Comparison of ENCODE assay signal across 32 cellular contexts in genomic region chr1:177706977-177707376, GRCh38.
"Had no signal": no experiment of that assay in that cellular context is flagged by ENCODE, and none has a peak within 500 bp of the region (broad histone marks: within the 10 kb centered on the region; RNA-seq: fewer than 3 reads in every experiment).

No MANE protein-coding gene starts in this region.

- H3K36me3 ChIP-seq: ascending aorta, cardiac muscle cell, WERI-Rb-1 had no signal

- H3K4me3 ChIP-seq: ascending aorta, cardiac muscle cell had no signal

- H3K27me3 ChIP-seq: ascending aorta had no signal

- FAIRE-seq: bronchial epithelial cell had no signal

- H3K4me1 ChIP-seq: ascending aorta had no signal

- ATAC-seq: activated CD4-positive, alpha-beta T cell treated with anti-CD3 and anti-CD28 coated beads for 36 hours; activated CD4-positive, CD25-positive, alpha-beta regulatory T cell treated with anti-CD3 and anti-CD28 coated beads, Interleukin-2, amount 50 U/mL, for 24 hours; activated CD8-positive, alpha-beta memory T cell treated with anti-CD3 and anti-CD28 coated beads, Interleukin-2, amount 10 ng/mL, durations not matched to agents 7 days and 5 days; activated CD8-positive, alpha-beta T cell treated with anti-CD3 and anti-CD28 coated beads, Interleukin-2, amount 10 ng/mL, durations not matched to agents 7 days and 5 days; activated naive CD8-positive, alpha-beta T cell treated with anti-CD3 and anti-CD28 coated beads, Interleukin-2, amount 50 U/mL, for 24 hours; WTC11 had no signal

- H3K27ac ChIP-seq: ascending aorta, cardiac muscle cell, WERI-Rb-1 had no signal

- DNase-seq: activated CD4-positive, alpha-beta memory T cell treated with anti-CD3 and anti-CD28 coated beads, Interleukin-2, amount 10 ng/mL, durations not matched to agents 7 days and 5 days; activated CD4-positive, alpha-beta T cell treated with anti-CD3 and anti-CD28 coated beads for 1 hour; activated CD4-positive, alpha-beta T cell treated with anti-CD3 and anti-CD28 coated beads for 36 hours; activated CD4-positive, alpha-beta T cell treated with anti-CD3 and anti-CD28 coated beads for 48 hours; activated CD4-positive, alpha-beta T cell treated with anti-CD3 and anti-CD28 coated beads, Interleukin-2, amount 10 ng/mL, durations not matched to agents 7 days and 5 days; activated CD4-positive, alpha-beta T cell treated with anti-CD3 and anti-CD28 coated beads, Interleukin-2, amount 50 U/mL, for 48 hours; activated CD4-positive, CD25-positive, alpha-beta regulatory T cell; activated CD8-positive, alpha-beta memory T cell treated with anti-CD3 and anti-CD28 coated beads for 24 hours; activated CD8-positive, alpha-beta memory T cell treated with anti-CD3 and anti-CD28 coated beads, Interleukin-2, amount 10 ng/mL, durations not matched to agents 7 days and 5 days; activated CD8-positive, alpha-beta memory T cell treated with anti-CD3 and anti-CD28 coated beads, Interleukin-2, amount 50 U/mL, for 48 hours; activated CD8-positive, alpha-beta T cell treated with anti-CD3 and anti-CD28 coated beads, Interleukin-2, amount 10 ng/mL, durations not matched to agents 7 days and 5 days; activated effector memory CD4-positive, alpha-beta T cell treated with Interleukin-2 at 50 U/mL for 16 hours; activated gamma-delta T cell; activated naive CD4-positive, alpha-beta T cell treated with anti-CD3 and anti-CD28 coated beads, Interleukin-2, amount 10 ng/mL, durations not matched to agents 7 days and 5 days; activated naive CD4-positive, alpha-beta T cell treated with Interleukin-2 at 50 U/mL for 16 hours; activated naive CD8-positive, alpha-beta T cell treated with anti-CD3 and anti-CD28 coated beads, Interleukin-2, amount 10 ng/mL, durations not matched to agents 7 days and 5 days; activated naive CD8-positive, alpha-beta T cell treated with anti-CD3 and anti-CD28 coated beads, Interleukin-2, amount 50 U/mL, for 24 hours; activated T-cell treated with anti-CD3 and anti-CD28 coated beads, Interleukin-2, amount 50 U/mL, for 24 hours; activated T-cell treated with anti-CD3 and anti-CD28 coated beads, Interleukin-2, amount 50 U/mL, for 48 hours; amygdala; anterior cingulate cortex; caudate nucleus; cerebellar nuclear complex; T-helper 1 cell; T-helper 2 cell; T-helper 9 cell; WERI-Rb-1 had no signal

- H3K9me3 ChIP-seq: ascending aorta had no signal
